Comparison of ENCODE assay signal across 24 cellular contexts in genomic region chr6:37851997-37852524, GRCh38. TPM values are rescaled to one million over a fixed set of nuclear protein-coding genes. Genes with fewer than 3 reads are reported as not detected.
DNase-seq lines count a peak whose midpoint lies in the region; ATAC-seq and TF ChIP-seq lines count a peak whose summit lies in the region.
"Had no signal": no experiment of that assay in that cellular context is flagged by ENCODE, and none has a peak within 500 bp of the region (broad histone marks: within the 10 kb centered on the region; RNA-seq: fewer than 3 reads in every experiment).

No MANE protein-coding gene starts in this region.

- no peaks in the 10 kb centered on the region for H3K9me3 ChIP-seq in T-helper 17 cell (ENCODE audit: control insufficient read depth, low read length, poor library complexity, severe bottlenecking)
- no peaks in the 10 kb centered on the region for H3K9me3 ChIP-seq in upper lobe of left lung
- no peaks in the 10 kb centered on the region for H3K9me3 ChIP-seq in effector memory CD4-positive, alpha-beta T cell (ENCODE audit: control insufficient read depth, low read length)
- H3K9me3 ChIP-seq: adrenal gland, BE2C, thyroid gland, vagina had no signal

- TF ChIP-seq POLR2A in upper lobe of left lung (IDR thresholded peaks at IDR 0.05), result no peak

- H3K4me3 Mint-ChIP-seq in T-helper 17 cell, result no peak overlapping the region
- H3K4me3 Mint-ChIP-seq: activated T-cell treated with anti-CD3 and anti-CD28 coated beads, Interleukin-2, amount 50 U/mL, for 24 hours had no signal

- no peak for DNase-seq in left ventricle myocardium superior
- DNase-seq in Right ventricle myocardium inferior (ENCODE audit: missing footprints), result no peak
- DNase-seq in T-helper 17 cell, result no peak
- DNase-seq in epithelial cell of esophagus (ENCODE audit: low read depth), result peak; percentile 13
- DNase-seq in upper lobe of left lung, result no peak
- no peak for DNase-seq in T-helper 2 cell
- no peak for DNase-seq in effector memory CD4-positive, alpha-beta T cell
- DNase-seq: activated CD4-positive, alpha-beta T cell treated with anti-CD3 and anti-CD28 coated beads for 4 hours; activated T-cell treated with anti-CD3 and anti-CD28 coated beads, Interleukin-2, amount 50 U/mL, for 24 hours; adrenal gland; BE2C; cerebellar nuclear complex; DMS53; dorsolateral prefrontal cortex; mesendoderm; NCI-H1436 treated with DMSO at 0.1 percent for 48 hours; NCI-H2081 treated with DMSO at 0.1 percent for 48 hours; NCI-H774; SIG-M5; stimulated activated CD4-positive, alpha-beta T cell treated with anti-CD3 and anti-CD28 coated beads, Interleukin-4, amount 100 ng/mL, for 24 hours; T-helper 9 cell; thyroid gland had no signal

- TF ChIP-seq EP300 in upper lobe of left lung (IDR thresholded peaks at IDR 0.05), result no peak

- peaks cover 6% of the 10 kb centered on the region for H3K36me3 Mint-ChIP-seq in T-helper 17 cell (ENCODE audit: low read depth)

- H3K27me3 Mint-ChIP-seq in T-helper 17 cell, result no peaks in the 10 kb centered on the region
- H3K27me3 Mint-ChIP-seq: activated T-cell treated with anti-CD3 and anti-CD28 coated beads, Interleukin-2, amount 50 U/mL, for 24 hours had no signal

- 68 to 83% methylated on average over 1 of the region's 1 CpG for WGBS in upper lobe of left lung, 2 donors

- H3K4me1 ChIP-seq in upper lobe of left lung, result peaks cover 0 to 24% (median 13%) of the 10 kb centered on the region in 4 donors
- H3K4me1 ChIP-seq in effector memory CD4-positive, alpha-beta T cell (ENCODE audit: control insufficient read depth, insufficient read depth, low read length, poor library complexity, severe bottlenecking), result no peaks in the 10 kb centered on the region

- peak overlapping the region; percentile 84 for H3K27ac Mint-ChIP-seq in T-helper 17 cell
- H3K27ac Mint-ChIP-seq: activated T-cell treated with anti-CD3 and anti-CD28 coated beads, Interleukin-2, amount 50 U/mL, for 24 hours had no signal

- H3K4me3 ChIP-seq in epithelial cell of esophagus (ENCODE audit: low read length) (no peak overlapping the region), upper lobe of left lung (no peak overlapping the region)
- H3K4me3 ChIP-seq in effector memory CD4-positive, alpha-beta T cell (ENCODE audit: insufficient read depth, low read depth, low read length, poor library complexity, severe bottlenecking), result no peak overlapping the region
- H3K4me3 ChIP-seq: adrenal gland, dorsolateral prefrontal cortex, thyroid gland, vagina had no signal

- no peaks in the 10 kb centered on the region for H3K27me3 ChIP-seq in upper lobe of left lung
- no peaks in the 10 kb centered on the region for H3K27me3 ChIP-seq in effector memory CD4-positive, alpha-beta T cell (replicated peaks; ENCODE audit: control insufficient read depth, insufficient read depth, low read length, poor library complexity, severe bottlenecking)
- H3K27me3 ChIP-seq: adrenal gland, BE2C, dorsolateral prefrontal cortex, thyroid gland, vagina had no signal

- peaks cover 42% of the 10 kb centered on the region for H3K4me1 Mint-ChIP-seq in T-helper 17 cell

- no peaks in the 10 kb centered on the region for H3K36me3 ChIP-seq in upper lobe of left lung
- peaks cover 4% of the 10 kb centered on the region for H3K36me3 ChIP-seq in effector memory CD4-positive, alpha-beta T cell (ENCODE audit: control insufficient read depth, insufficient read depth, low read length)
- H3K36me3 ChIP-seq: adrenal gland, BE2C, thyroid gland, vagina had no signal

- ATAC-seq in left ventricle myocardium superior, result peak; percentile 27
- ATAC-seq in Right ventricle myocardium inferior, result no peak
- no peak for ATAC-seq in T-helper 17 cell
- no peak for ATAC-seq in upper lobe of left lung (ENCODE audit: low FRiP score in 2 of 2)
- ATAC-seq: left lobe of liver had no signal

- TF ChIP-seq CTCF in epithelial cell of esophagus (IDR thresholded peaks at IDR 0.05; ENCODE audit: insufficient read depth, low read depth, low read length, missing control alignments), result no peak
- no peak for TF ChIP-seq CTCF in upper lobe of left lung (IDR thresholded peaks at IDR 0.05)

- intact Hi-C loops in left ventricle myocardium superior (cut with micrococcal nuclease), result no loop called here
- intact Hi-C loops in Right ventricle myocardium inferior (cut with DNase I), result no loop called here

- H3K27ac ChIP-seq in upper lobe of left lung, result no peak overlapping the region
- H3K27ac ChIP-seq in effector memory CD4-positive, alpha-beta T cell (ENCODE audit: insufficient read depth, low read length, poor library complexity, severe bottlenecking), result no peak overlapping the region
- H3K27ac ChIP-seq: adrenal gland, thyroid gland, vagina had no signal

RNA-seq across cellular contexts. Expression of gene ZFAND3, which starts 32.5 kb away (rescaled TPM):
- 83.5 TPM for total RNA-seq in left ventricle myocardium superior
- total RNA-seq in Right ventricle myocardium inferior, result 84.1 TPM
- total RNA-seq in T-helper 17 cell, result 10 to 100 TPM; 48.6 to 61.0 TPM
- 10 to 100 TPM; 26.2 to 66.4 (median 55.5) TPM for total RNA-seq in upper lobe of left lung
